ENCODE assay signal across 9 cellular contexts in genomic region chr7:111138196-111138569, GRCh38. TPM values are rescaled to one million over a fixed set of nuclear protein-coding genes. Genes with fewer than 3 reads are reported as not detected.
A peak's percentile ranks its signal among the peaks of the same experiment; 100 is the strongest.
DNase-seq lines count a peak whose midpoint lies in the region; ATAC-seq lines count a peak whose summit lies in the region.
"Had no signal": no experiment of that assay in that cellular context is flagged by ENCODE, and none has a peak within 500 bp of the region (broad histone marks: within the 10 kb centered on the region; RNA-seq: fewer than 3 reads in every experiment).

No MANE protein-coding gene starts in this region.

- peak; percentile 96 for ATAC-seq in HG03095 (IDR thresholded peaks at IDR 0.05; ENCODE audit: unreplicated experiment)
- peak; percentile 96 to 97 for ATAC-seq in activated naive CD4-positive, alpha-beta T cell treated with anti-CD3 and anti-CD28 coated beads, Interleukin-2, amount 50 U/mL, for 72 hours
- ATAC-seq in stimulated activated naive B cell treated with anti-CD40 and anti-IgM and Interleukin-4, amounts not matched to agents 10 μg/mL and 1 μg/mL and 100 μg/mL, for 72 hours (replicated peaks) = peak; percentile 91 to 92
- ATAC-seq: gastrocnemius medialis had no signal

- H3K9ac ChIP-seq in SK-N-MC (ENCODE audit: insufficient read length) = peak overlapping the region; percentile 55

- H3K4me3 ChIP-seq in SK-N-MC = peak overlapping the region; percentile 60
- H3K4me3 ChIP-seq: gastrocnemius medialis had no signal

- peak; percentile 33 for DNase-seq in activated gamma-delta T cell treated with Interleukin-2 at 50 U/mL for 16 hours
- no peak for DNase-seq in activated gamma-delta T cell (lab: John Stamatoyannopoulos, UW)
- DNase-seq in SK-N-MC (ENCODE audit: low read depth, low spot score) = peak; percentile 76
- DNase-seq in activated naive CD4-positive, alpha-beta T cell treated with anti-CD3 and anti-CD28 coated beads, Interleukin-2, amount 50 U/mL, for 72 hours (ENCODE audit: low spot score in 2 of 2) = peak; percentile 57 to 60
- DNase-seq in kidney tubule cell (ENCODE audit: low spot score) = peak; percentile 77
- peak; percentile 53 for DNase-seq in stimulated activated naive B cell treated with anti-CD40 and anti-IgM and Interleukin-4, amounts not matched to agents 10 μg/mL and 1 μg/mL and 100 μg/mL, for 72 hours
- no peak for DNase-seq in NCI-H2227 (lab: John Stamatoyannopoulos, UW; ENCODE audit: unreplicated experiment)

- peaks cover 12 to 39% of the 10 kb centered on the region in 2 donors for H3K4me1 Mint-ChIP-seq in stimulated activated naive B cell treated with anti-CD40 and anti-IgM and Interleukin-4, amounts not matched to agents 10 μg/mL and 1 μg/mL and 100 μg/mL, for 72 hours

- H3K9me3 Mint-ChIP-seq in activated naive CD4-positive, alpha-beta T cell treated with anti-CD3 and anti-CD28 coated beads, Interleukin-2, amount 50 U/mL, for 72 hours = no peaks in the 10 kb centered on the region
- H3K9me3 Mint-ChIP-seq in stimulated activated naive B cell treated with anti-CD40 and anti-IgM and Interleukin-4, amounts not matched to agents 10 μg/mL and 1 μg/mL and 100 μg/mL, for 72 hours = no peaks in the 10 kb centered on the region

- no peaks in the 10 kb centered on the region for H3K27me3 Mint-ChIP-seq in stimulated activated naive B cell treated with anti-CD40 and anti-IgM and Interleukin-4, amounts not matched to agents 10 μg/mL and 1 μg/mL and 100 μg/mL, for 72 hours

- no peaks in the 10 kb centered on the region for H3K9me3 ChIP-seq in SK-N-MC (ENCODE audit: low read depth, low read length)
- H3K9me3 ChIP-seq: gastrocnemius medialis had no signal

- H3K36me3 Mint-ChIP-seq in activated naive CD4-positive, alpha-beta T cell treated with anti-CD3 and anti-CD28 coated beads, Interleukin-2, amount 50 U/mL, for 72 hours = no peaks in the 10 kb centered on the region
- peaks cover 0 to 3% of the 10 kb centered on the region in 2 donors for H3K36me3 Mint-ChIP-seq in stimulated activated naive B cell treated with anti-CD40 and anti-IgM and Interleukin-4, amounts not matched to agents 10 μg/mL and 1 μg/mL and 100 μg/mL, for 72 hours

- H3K36me3 ChIP-seq in SK-N-MC (ENCODE audit: insufficient read depth, low read length) = no peaks in the 10 kb centered on the region
- H3K36me3 ChIP-seq: gastrocnemius medialis had no signal

- H3K4me3 Mint-ChIP-seq in stimulated activated naive B cell treated with anti-CD40 and anti-IgM and Interleukin-4, amounts not matched to agents 10 μg/mL and 1 μg/mL and 100 μg/mL, for 72 hours = peak overlapping the region; percentile 79 to 82

- H3K27ac ChIP-seq in SK-N-MC = peak overlapping the region; percentile 93
- H3K27ac ChIP-seq: gastrocnemius medialis had no signal

- peak overlapping the region; percentile 91 to 99 for H3K27ac Mint-ChIP-seq in activated naive CD4-positive, alpha-beta T cell treated with anti-CD3 and anti-CD28 coated beads, Interleukin-2, amount 50 U/mL, for 72 hours
- H3K27ac Mint-ChIP-seq in stimulated activated naive B cell treated with anti-CD40 and anti-IgM and Interleukin-4, amounts not matched to agents 10 μg/mL and 1 μg/mL and 100 μg/mL, for 72 hours = peak overlapping the region; percentile 98

RNA-seq across cellular contexts. Expression of gene LRRN3, which starts 47.3 kb away (rescaled TPM):
- 10 to 100 TPM in 1 of 2 donors, 1 to 10 TPM in 1; 9.3 to 29.6 TPM for total RNA-seq in activated naive CD4-positive, alpha-beta T cell treated with anti-CD3 and anti-CD28 coated beads, Interleukin-2, amount 50 U/mL, for 72 hours

Comparison
In these comparisons a context has a peak if more than half of its experiments do, and no peak if none do; other contexts are left out.
1. DNase-seq: peak in activated gamma-delta T cell treated with Interleukin-2 at 50 U/mL for 16 hours (single experiment), SK-N-MC (single experiment), activated naive CD4-positive, alpha-beta T cell treated with anti-CD3 and anti-CD28 coated beads, Interleukin-2, amount 50 U/mL, for 72 hours (2 of 2), kidney tubule cell (single experiment) and stimulated activated naive B cell treated with anti-CD40 and anti-IgM and Interleukin-4, amounts not matched to agents 10 μg/mL and 1 μg/mL and 100 μg/mL, for 72 hours (single experiment); none in activated gamma-delta T cell (single experiment) and NCI-H2227 (single experiment).
2. Peak in every context shown above with its lines, with median percentiles within 50 percentile points of each other: ATAC-seq.